In genomic region chr17:79609175-79609589, GRCh38 we compare ENCODE assay signal across 22 cellular contexts. TPM values are rescaled to one million over a fixed set of nuclear protein-coding genes. Genes with fewer than 3 reads are reported as not detected.
A peak's percentile ranks its signal among the peaks of the same experiment; 100 is the strongest.
DNase-seq lines count a peak whose midpoint lies in the region; ATAC-seq and TF ChIP-seq lines count a peak whose summit lies in the region.
"Had no signal": no experiment of that assay in that cellular context is flagged by ENCODE, and none has a peak within 500 bp of the region (broad histone marks: within the 10 kb centered on the region; RNA-seq: fewer than 3 reads in every experiment).

No MANE protein-coding gene starts in this region.

- H4K20me1 ChIP-seq in GM23338 (replicated peaks; ENCODE audit: insufficient read depth), result no peaks in the 10 kb centered on the region

- CTCF ChIA-PET in WTC11 (lab: Charles Lee), result interaction anchor here (0.9 to 1.4 kb wide), 4 partner anchors 49 to 168 kb away, joined by 3 to 8 read pairs (median 4); no protein-coding TSS in a partner anchor

- POLR2A ChIA-PET in WTC11 (lab: Charles Lee), result no interaction called here

- H3K4me1 ChIP-seq in GM23338 (ENCODE audit: insufficient read depth) (peaks cover 10% of the 10 kb centered on the region; the same call in 1 of the 2 replicates), iPS-20b (ENCODE audit: insufficient read depth, low read length) (no peaks in the 10 kb centered on the region)

- H3K36me3 ChIP-seq in GM23338 (ENCODE audit: insufficient read depth), result no peaks in the 10 kb centered on the region
- no peaks in the 10 kb centered on the region for H3K36me3 ChIP-seq in iPS-20b (ENCODE audit: insufficient read depth, low read depth, low read length)
- H3K36me3 ChIP-seq: thyroid gland had no signal

- no peaks in the 10 kb centered on the region for H3K79me2 ChIP-seq in GM23338 (replicated peaks; ENCODE audit: insufficient read depth)
- H3K79me2 ChIP-seq: hepatocyte had no signal

- 0 out of 2 replicates have a peak, but pooled peaks cover 3% of the 10 kb centered on the region for H3F3A ChIP-seq in GM23338 (replicated peaks; ENCODE audit: low read depth)

- no peak overlapping the region; the same call in 1 of the 2 replicates for H2AFZ ChIP-seq in GM23338
- H2AFZ ChIP-seq: hepatocyte had no signal

- no peaks in the 10 kb centered on the region; the same call in 2 of the 3 replicates for H3K9me3 Mint-ChIP-seq in GM23338
- no peaks in the 10 kb centered on the region for H3K9me3 Mint-ChIP-seq in WTC11
- H3K9me3 Mint-ChIP-seq in stimulated activated naive B cell treated with anti-CD40 and anti-IgM and Interleukin-4, amounts not matched to agents 10 μg/mL and 1 μg/mL and 100 μg/mL, for 72 hours, result no peaks in the 10 kb centered on the region
- H3K9me3 Mint-ChIP-seq: activated T-cell treated with anti-CD3 and anti-CD28 coated beads, Interleukin-2, amount 50 U/mL, for 4 hours had no signal

- no peak overlapping the region for H3K9ac ChIP-seq in iPS-20b (ENCODE audit: low read depth, low read length)

- H3K4me3 Mint-ChIP-seq in GM23338 (peak overlapping the region; percentile 64), WTC11 (peak overlapping the region; percentile 63)
- H3K4me3 Mint-ChIP-seq in stimulated activated naive B cell treated with anti-CD40 and anti-IgM and Interleukin-4, amounts not matched to agents 10 μg/mL and 1 μg/mL and 100 μg/mL, for 72 hours, result no peak overlapping the region
- H3K4me3 Mint-ChIP-seq: activated T-cell treated with anti-CD3 and anti-CD28 coated beads, Interleukin-2, amount 50 U/mL, for 4 hours; naive B cell had no signal

- peak; percentile 52 for DNase-seq in GM23338 (ENCODE audit: low spot score)
- DNase-seq in WTC11 (ENCODE audit: low spot score), result peak; percentile 19
- DNase-seq in stimulated activated naive B cell treated with anti-CD40 and anti-IgM and Interleukin-4, amounts not matched to agents 10 μg/mL and 1 μg/mL and 100 μg/mL, for 72 hours, result no peak
- no peak for DNase-seq in NCI-H510A treated with DMSO at 0.1 percent for 48 hours (lab: John Stamatoyannopoulos, UW)
- no peak for DNase-seq in activated CD4-positive, alpha-beta T cell treated with anti-CD3 and anti-CD28 coated beads, Interleukin-2, amount 50 U/mL, for 1 hour
- no peak for DNase-seq in H4 (ENCODE audit: low spot score)
- DNase-seq: activated naive CD4-positive, alpha-beta T cell treated with Interleukin-2 at 50 U/mL for 16 hours; activated T-cell treated with anti-CD3 and anti-CD28 coated beads, Interleukin-2, amount 50 U/mL, for 4 hours; amniotic stem cell; dermis blood vessel endothelial cell; KBM-7; naive B cell; NCI-H1694 treated with DMSO at 0.1 percent for 48 hours; small intestine; stimulated activated naive CD4-positive, alpha-beta T cell treated with Interleukin-2 at 50 U/mL for 16 hours; thyroid gland had no signal

- H3K9me2 ChIP-seq in GM23338 (ENCODE audit: insufficient read depth), result no peaks in the 10 kb centered on the region

- H3K9me3 ChIP-seq in iPS-20b (ENCODE audit: insufficient read depth, low read depth, low read length), result no peaks in the 10 kb centered on the region
- H3K9me3 ChIP-seq: thyroid gland had no signal

- peaks cover 53% of the 10 kb centered on the region for H3K27me3 ChIP-seq in GM23338 (ENCODE audit: insufficient read depth)
- H3K27me3 ChIP-seq in iPS-20b (ENCODE audit: insufficient read depth, low read length), result peaks cover 87% of the 10 kb centered on the region

- no peak overlapping the region for H3K27ac ChIP-seq in GM23338 (ENCODE audit: low read depth)
- no peak overlapping the region for H3K27ac ChIP-seq in iPS-20b (ENCODE audit: low read length)
- H3K27ac ChIP-seq: hepatocyte, SK-N-MC, thyroid gland had no signal

- H3K4me3 ChIP-seq in GM23338, result peak overlapping the region; percentile 53
- peak overlapping the region; percentile 30; the same call in 1 of the 2 replicates for H3K4me3 ChIP-seq in iPS-20b (ENCODE audit: low read length)
- H3K4me3 ChIP-seq: hepatocyte, SK-N-MC, thyroid gland had no signal

- ATAC-seq in GM23338 (no peak), WTC11 (no peak)
- no peak for ATAC-seq in stimulated activated naive B cell treated with anti-CD40 and anti-IgM and Interleukin-4, amounts not matched to agents 10 μg/mL and 1 μg/mL and 100 μg/mL, for 72 hours (replicated peaks)
- ATAC-seq: activated T-cell treated with anti-CD3 and anti-CD28 coated beads, Interleukin-2, amount 50 U/mL, for 4 hours had no signal

- H3K4me1 Mint-ChIP-seq in GM23338, result peaks cover 5% of the 10 kb centered on the region
- H3K4me1 Mint-ChIP-seq in WTC11, result peaks cover 12% of the 10 kb centered on the region
- no peaks in the 10 kb centered on the region for H3K4me1 Mint-ChIP-seq in stimulated activated naive B cell treated with anti-CD40 and anti-IgM and Interleukin-4, amounts not matched to agents 10 μg/mL and 1 μg/mL and 100 μg/mL, for 72 hours
- H3K4me1 Mint-ChIP-seq: naive B cell had no signal

- H3K27ac Mint-ChIP-seq in GM23338 (no peak overlapping the region), WTC11 (no peak overlapping the region)
- H3K27ac Mint-ChIP-seq in stimulated activated naive B cell treated with anti-CD40 and anti-IgM and Interleukin-4, amounts not matched to agents 10 μg/mL and 1 μg/mL and 100 μg/mL, for 72 hours, result peak overlapping the region; percentile 59
- H3K27ac Mint-ChIP-seq: naive B cell had no signal

- TF ChIP-seq CTCF in GM23338 (conservative IDR thresholded peaks at IDR 0.05; ENCODE audit: low read depth in 2 of 2) (no peak), WTC11 (IDR thresholded peaks at IDR 0.05) (no peak)

- H3K36me3 Mint-ChIP-seq in GM23338 (ENCODE audit: low read depth), result no peaks in the 10 kb centered on the region
- H3K36me3 Mint-ChIP-seq in WTC11, result no peaks in the 10 kb centered on the region
- no peaks in the 10 kb centered on the region for H3K36me3 Mint-ChIP-seq in stimulated activated naive B cell treated with anti-CD40 and anti-IgM and Interleukin-4, amounts not matched to agents 10 μg/mL and 1 μg/mL and 100 μg/mL, for 72 hours
- H3K36me3 Mint-ChIP-seq: naive B cell had no signal

- H3K4me2 ChIP-seq in GM23338, result peak overlapping the region; percentile 78
- H3K4me2 ChIP-seq: hepatocyte had no signal

- H3K27me3 Mint-ChIP-seq in GM23338 (ENCODE audit: insufficient read depth, low read depth, poor library complexity) (peaks cover 52% of the 10 kb centered on the region), WTC11 (ENCODE audit: low read depth) (peaks cover 65% of the 10 kb centered on the region)
- H3K27me3 Mint-ChIP-seq in stimulated activated naive B cell treated with anti-CD40 and anti-IgM and Interleukin-4, amounts not matched to agents 10 μg/mL and 1 μg/mL and 100 μg/mL, for 72 hours, result peaks cover 49 to 76% of the 10 kb centered on the region in 2 donors

TF ChIP-seq in GM23338, 12 proteins besides CTCF, POLR2A, EP300 and RAD21:
- TF ChIP-seq NANOG (IDR thresholded peaks at IDR 0.05; ENCODE audit: borderline replicate concordance), result no peak
- TF ChIP-seq JUNB (IDR thresholded peaks at IDR 0.05; ENCODE audit: unreplicated experiment), result no peak
- peak; percentile 88 for TF ChIP-seq EZH2 (IDR thresholded peaks at IDR 0.05; ENCODE audit: low read depth, unreplicated experiment)
- TF ChIP-seq EZH2phosphoT487 (IDR thresholded peaks at IDR 0.05; ENCODE audit: unreplicated experiment), result no peak
TF ChIP-seq in GM23338: peak in this region for 1.

TF ChIP-seq in WTC11, 78 proteins besides CTCF, POLR2A, EP300 and RAD21 (continues in another document):
- TF ChIP-seq, protein P1, sequence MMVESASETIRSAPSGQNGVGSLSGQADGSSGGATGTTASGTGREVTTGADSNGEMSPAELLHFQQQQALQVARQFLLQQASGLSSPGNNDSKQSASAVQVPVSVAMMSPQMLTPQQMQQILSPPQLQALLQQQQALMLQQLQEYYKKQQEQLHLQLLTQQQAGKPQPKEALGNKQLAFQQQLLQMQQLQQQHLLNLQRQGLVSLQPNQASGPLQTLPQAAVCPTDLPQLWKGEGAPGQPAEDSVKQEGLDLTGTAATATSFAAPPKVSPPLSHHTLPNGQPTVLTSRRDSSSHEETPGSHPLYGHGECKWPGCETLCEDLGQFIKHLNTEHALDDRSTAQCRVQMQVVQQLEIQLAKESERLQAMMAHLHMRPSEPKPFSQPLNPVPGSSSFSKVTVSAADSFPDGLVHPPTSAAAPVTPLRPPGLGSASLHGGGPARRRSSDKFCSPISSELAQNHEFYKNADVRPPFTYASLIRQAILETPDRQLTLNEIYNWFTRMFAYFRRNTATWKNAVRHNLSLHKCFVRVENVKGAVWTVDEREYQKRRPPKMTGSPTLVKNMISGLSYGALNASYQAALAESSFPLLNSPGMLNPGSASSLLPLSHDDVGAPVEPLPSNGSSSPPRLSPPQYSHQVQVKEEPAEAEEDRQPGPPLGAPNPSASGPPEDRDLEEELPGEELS (CRISPR knock-in tag; IDR thresholded peaks at IDR 0.05), result no peak
- TF ChIP-seq AFF4 (CRISPR knock-in tag; IDR thresholded peaks at IDR 0.05; ENCODE audit: borderline replicate concordance), result no peak
- no peak for TF ChIP-seq SP1 (CRISPR knock-in tag; conservative IDR thresholded peaks at IDR 0.05)

RNA-seq across cellular contexts. Expression of gene RBFOX3, which starts 1.7 kb away (rescaled TPM):
- 9.7 and 13.3 TPM in 2 replicates for total RNA-seq in GM23338 (2014; rRNA removed; shearing (Covaris generic))
- 36.4 and 40.4 TPM in 2 replicates for polyA plus RNA-seq in GM23338 (2016; fragmentation: Nextera tagmentation; extraction: Ambion mirVana)
- 19.9 to 25.8 TPM (median 24.4 TPM) in 3 replicates for total RNA-seq in WTC11 (2021)
- total RNA-seq in H4 (2014; rRNA removed; shearing (Covaris generic)), result 0.10 TPM in 1 of 2 replicates, not detected in the other
- total RNA-seq: activated T-cell treated with anti-CD3 and anti-CD28 coated beads, Interleukin-2, amount 50 U/mL, for 4 hours; cardiac septum; Daoy; dermis blood vessel endothelial cell; hepatocyte; RPMI7951; thyroid gland had no signal

Comparison
In these comparisons a context has a peak if more than half of its experiments do, and no peak if none do; other contexts are left out.
1. DNase-seq: peak in GM23338 (single experiment) and WTC11 (single experiment); none in stimulated activated naive B cell treated with anti-CD40 and anti-IgM and Interleukin-4, amounts not matched to agents 10 μg/mL and 1 μg/mL and 100 μg/mL, for 72 hours (single experiment), NCI-H510A treated with DMSO at 0.1 percent for 48 hours (single experiment), activated CD4-positive, alpha-beta T cell treated with anti-CD3 and anti-CD28 coated beads, Interleukin-2, amount 50 U/mL, for 1 hour (single experiment) and H4 (single experiment).
2. H3K4me3 Mint-ChIP-seq: peak in GM23338 (single experiment) and WTC11 (single experiment); none in stimulated activated naive B cell treated with anti-CD40 and anti-IgM and Interleukin-4, amounts not matched to agents 10 μg/mL and 1 μg/mL and 100 μg/mL, for 72 hours (0 of 2).